In genomic region chr3:198080521-198081384, GRCh38 we compare ENCODE assay signal across 8 cellular contexts.
A peak's percentile ranks its signal among the peaks of the same experiment; 100 is the strongest.
DNase-seq lines count a peak whose midpoint lies in the region; ATAC-seq and TF ChIP-seq lines count a peak whose summit lies in the region.

No MANE protein-coding gene starts in this region.

- no peak overlapping the region for H4K5ac ChIP-seq in IMR-90 (ENCODE audit: low read depth, low read length)

- no peak overlapping the region for H2BK120ac ChIP-seq in IMR-90 (ENCODE audit: low read depth, low read length)

- peak; percentile 27; the same call in 1 of the 2 replicates for TF ChIP-seq RAD21 in IMR-90 (IDR thresholded peaks at IDR 0.05; ENCODE audit: low read length)

- TF ChIP-seq CTCF in IMR-90 (conservative IDR thresholded peaks at IDR 0.05; ENCODE audit: low read depth, low read length) = peak; percentile 72
- TF ChIP-seq CTCF in heart right ventricle (IDR thresholded peaks at IDR 0.05) = peak; percentile 47 to 86 (median 67)
- peak; percentile 80 for TF ChIP-seq CTCF in progenitor cell of endocrine pancreas (IDR thresholded peaks at IDR 0.05; ENCODE audit: unreplicated experiment)
- peak; percentile 88 for TF ChIP-seq CTCF in type B pancreatic cell (conservative IDR thresholded peaks at IDR 0.05)

- no peak overlapping the region for H2BK15ac ChIP-seq in IMR-90 (ENCODE audit: low read depth, low read length)

- POLR2A ChIA-PET in IMR-90 (lab: Charles Lee; ENCODE audit: unreplicated experiment) = no interaction called here

- peak overlapping the region; percentile 69 to 91 (median 85) for H3K27ac ChIP-seq in BLaER1 treated with 17β-estradiol and CSF1 and Interleukin-3, amounts not matched to agents 10 nM and 100 nM
- H3K27ac ChIP-seq in IMR-90 (ENCODE audit: insufficient read depth, low read length) (no peak overlapping the region), heart right ventricle (peak overlapping the region in 2 of 10 donors; percentile 13 to 49)

- H3K4ac ChIP-seq in IMR-90 (ENCODE audit: low read depth, low read length) = no peak overlapping the region

- peaks cover 13 to 20% (median 18%) of the 10 kb centered on the region in 10 experiments for H3K4me1 ChIP-seq in BLaER1 treated with 17β-estradiol and CSF1 and Interleukin-3, amounts not matched to agents 10 nM and 100 nM
- H3K4me1 ChIP-seq in IMR-90 (ENCODE audit: control insufficient read depth, insufficient read depth, low read length) (0 out of 2 replicates have a peak, but pooled peaks cover 2% of the 10 kb centered on the region), heart right ventricle (peaks cover 12 to 20% (median 17%) of the 10 kb centered on the region in 9 donors)

- H3K36me3 Mint-ChIP-seq in activated naive CD8-positive, alpha-beta T cell = peaks cover 3% of the 10 kb centered on the region
- H3K36me3 Mint-ChIP-seq in progenitor cell of endocrine pancreas (ENCODE audit: insufficient read depth) (no peaks in the 10 kb centered on the region), type B pancreatic cell (peaks cover 3% of the 10 kb centered on the region)

- no peak overlapping the region for H2BK20ac ChIP-seq in IMR-90 (ENCODE audit: low read depth, low read length)

- H2BK5ac ChIP-seq in IMR-90 (ENCODE audit: low read depth, low read length, poor library complexity, severe bottlenecking) = no peak overlapping the region

- H3K4me1 Mint-ChIP-seq in activated naive CD8-positive, alpha-beta T cell (ENCODE audit: low read depth) = peaks cover 12% of the 10 kb centered on the region
- H3K4me1 Mint-ChIP-seq in progenitor cell of endocrine pancreas (ENCODE audit: low read depth) = peaks cover 2% of the 10 kb centered on the region
- H3K4me1 Mint-ChIP-seq in type B pancreatic cell (ENCODE audit: unreplicated experiment) = no peaks in the 10 kb centered on the region

- H3K36me3 ChIP-seq in BLaER1 treated with 17β-estradiol and CSF1 and Interleukin-3, amounts not matched to agents 10 nM and 100 nM = peaks cover 0 to 10% (median 0%) of the 10 kb centered on the region in 11 experiments; a peak in 1 of 22 replicates
- H3K36me3 ChIP-seq in IMR-90 (ENCODE audit: control insufficient read depth, insufficient read depth, low read length) (no peaks in the 10 kb centered on the region), heart right ventricle (no peaks in the 10 kb centered on the region)

- no peak overlapping the region for H2AK5ac ChIP-seq in IMR-90 (ENCODE audit: low read depth, low read length)

- peak overlapping the region; percentile 88 for H3K27ac Mint-ChIP-seq in activated naive CD8-positive, alpha-beta T cell
- H3K27ac Mint-ChIP-seq in progenitor cell of endocrine pancreas (no peak overlapping the region), type B pancreatic cell (no peak overlapping the region)

- no peak overlapping the region for H4K91ac ChIP-seq in IMR-90 (ENCODE audit: insufficient read depth, low read depth, low read length)

- dilution Hi-C loops in IMR-90 (cut with HindIII; ENCODE audit: low sequenced_read_pairs, unreplicated experiment) = no loop called here

- peak overlapping the region; percentile 78 to 91 (median 85) for H3K9ac ChIP-seq in BLaER1 treated with 17β-estradiol and CSF1 and Interleukin-3, amounts not matched to agents 10 nM and 100 nM
- H3K9ac ChIP-seq in IMR-90 (ENCODE audit: low read depth, low read length) = no peak overlapping the region

- no peak overlapping the region for H3K14ac ChIP-seq in IMR-90 (replicated peaks; ENCODE audit: low read depth, low read length)

- intact Hi-C loops in IMR-90 (cut with micrococcal nuclease) (loop anchor here (10.0 kb wide), 1 partner anchor 176 kb away; no protein-coding TSS in a partner anchor), heart right ventricle (cut with DNase I) (no loop called here)

- in situ Hi-C loops in IMR-90 (cut with MboI; ENCODE audit: low sequenced_read_pairs) = no loop called here

- H3K27me3 Mint-ChIP-seq in activated naive CD8-positive, alpha-beta T cell = peaks cover 19% of the 10 kb centered on the region
- peaks cover 71% of the 10 kb centered on the region for H3K27me3 Mint-ChIP-seq in progenitor cell of endocrine pancreas
- peaks cover 75% of the 10 kb centered on the region for H3K27me3 Mint-ChIP-seq in type B pancreatic cell

- peak overlapping the region; percentile 84 for H3K4me3 Mint-ChIP-seq in activated naive CD8-positive, alpha-beta T cell
- H3K4me3 Mint-ChIP-seq in progenitor cell of endocrine pancreas (ENCODE audit: low read depth) = peak overlapping the region; percentile 60
- H3K4me3 Mint-ChIP-seq in type B pancreatic cell = peak overlapping the region; percentile 82

- BruUV-seq in IMR-90 (replicated peaks; lab: Mats Ljungman, UMichigan) = no TSS peak

- H3K4me2 ChIP-seq in BLaER1 treated with 17β-estradiol and CSF1 and Interleukin-3, amounts not matched to agents 10 nM and 100 nM = peak overlapping the region; percentile 91 to 99 (median 96)
- H3K4me2 ChIP-seq in IMR-90 (ENCODE audit: low read depth, low read length) = peak overlapping the region; percentile 85

- DNase-seq in IMR-90 (peak; percentile 56), heart right ventricle (peak; percentile 37 to 70), progenitor cell of endocrine pancreas (ENCODE audit: low spot score, unreplicated experiment) (peak; percentile 79), type B pancreatic cell (ENCODE audit: extremely low spot score, unreplicated experiment) (peak; percentile 85)

- H4K20me1 ChIP-seq in BLaER1 treated with 17β-estradiol and CSF1 and Interleukin-3, amounts not matched to agents 10 nM and 100 nM = peaks cover 0 to 9% (median 0%) of the 10 kb centered on the region in 11 experiments; a peak in 8 of 22 replicates
- H4K20me1 ChIP-seq in IMR-90 (ENCODE audit: insufficient read depth, low read length) = no peaks in the 10 kb centered on the region

- H3K27me3 ChIP-seq in BLaER1 treated with 17β-estradiol and CSF1 and Interleukin-3, amounts not matched to agents 10 nM and 100 nM = peaks cover 8 to 13% (median 11%) of the 10 kb centered on the region in 11 experiments; a peak in 21 of 22 replicates
- H3K27me3 ChIP-seq in IMR-90 (ENCODE audit: control insufficient read depth, insufficient read depth, low read length) = peaks cover 36% of the 10 kb centered on the region
- H3K27me3 ChIP-seq in heart right ventricle = peaks cover 10 to 96% (median 85%) of the 10 kb centered on the region in 7 donors

- CTCF ChIA-PET in IMR-90 (lab: Yijun Ruan, JAX) = interaction anchor here (0.7 to 2.5 kb wide), 7 partner anchors 9 to 119 kb away, joined by 3 to 13 read pairs (median 3); no protein-coding TSS in a partner anchor

- no peaks in the 10 kb centered on the region for H3K79me1 ChIP-seq in IMR-90 (ENCODE audit: low read depth in 1 of 2, low read length in 2 of 2)

- peak overlapping the region; percentile 8 for H2AK9ac ChIP-seq in IMR-90 (replicated peaks; ENCODE audit: low read depth, low read length, poor library complexity)

- H3K9me3 ChIP-seq in BLaER1 treated with 17β-estradiol and CSF1 and Interleukin-3, amounts not matched to agents 10 nM and 100 nM (replicated peaks in 1 of 11) = no peaks in the 10 kb centered on the region
- H3K9me3 ChIP-seq in IMR-90 (ENCODE audit: control insufficient read depth, insufficient read depth, low read length) (0 out of 2 replicates have a peak, but pooled peaks cover 2% of the 10 kb centered on the region), heart right ventricle (no peaks in the 10 kb centered on the region)

- peak overlapping the region; percentile 87 for H2AFZ ChIP-seq in IMR-90 (replicated peaks; ENCODE audit: low read length, poor library complexity)

- H3K23ac ChIP-seq in IMR-90 (ENCODE audit: low read depth, low read length) = no peak overlapping the region

- H3K9me3 Mint-ChIP-seq in activated naive CD8-positive, alpha-beta T cell (ENCODE audit: low read depth) = peaks cover 5% of the 10 kb centered on the region
- H3K9me3 Mint-ChIP-seq in progenitor cell of endocrine pancreas (ENCODE audit: low read depth) (no peaks in the 10 kb centered on the region), type B pancreatic cell (peaks cover 6% of the 10 kb centered on the region)

- H4K8ac ChIP-seq in IMR-90 (ENCODE audit: low read depth in 2 of 2, low read length in 2 of 2) = no peak overlapping the region

- WGBS in IMR-90 (ENCODE audit: extremely low coverage in 2 of 2, insufficient read length in 1 of 2), 2 experiments = 1% methylated on average over 59 of the region's 86 CpGs; no CpG with 5 or more reads in 1 of the 2 experiments
- WGBS in heart right ventricle, 2 donors = 1 to 2% methylated on average over 83 to 86 of the region's 86 CpGs

- no peak overlapping the region for H3K18ac ChIP-seq in IMR-90 (ENCODE audit: low read depth, low read length)

- TF ChIP-seq POLR2A in IMR-90 (IDR thresholded peaks at IDR 0.05; ENCODE audit: low read depth, low read length) = no peak

- H3K56ac ChIP-seq in IMR-90 (ENCODE audit: extremely low read depth, insufficient read depth, low read length) = no peak overlapping the region

- peak; percentile 95 for ATAC-seq in GM19372 (IDR thresholded peaks at IDR 0.05; ENCODE audit: low read depth, unreplicated experiment)
- peak; percentile 99 for ATAC-seq in IMR-90 (ENCODE audit: low read depth)
- ATAC-seq in SK-N-SH treated with all-trans-retinoic acid at 6 μM for 48 hours = peak; percentile 96
- peak; percentile 89 to 99 (median 95) for ATAC-seq in heart right ventricle

- peak overlapping the region; percentile 65 to 81 (median 76) for H3K4me3 ChIP-seq in BLaER1 treated with 17β-estradiol and CSF1 and Interleukin-3, amounts not matched to agents 10 nM and 100 nM
- H3K4me3 ChIP-seq in IMR-90 (ENCODE audit: insufficient read depth, low read depth, low read length) (peak overlapping the region; percentile 40), heart right ventricle (peak overlapping the region; percentile 23 to 61 (median 50))

- H3K9me1 ChIP-seq in IMR-90 (ENCODE audit: insufficient read depth, low read length) = no peaks in the 10 kb centered on the region

TF ChIP-seq in IMR-90, 13 proteins besides CTCF, POLR2A, EP300 and RAD21:
- TF ChIP-seq RCOR1 (IDR thresholded peaks at IDR 0.05; ENCODE audit: insufficient replicate concordance, low read length) = no peak
- TF ChIP-seq MAZ (IDR thresholded peaks at IDR 0.05; ENCODE audit: borderline replicate concordance, low read depth, low read length) = peak; percentile 34; the same call in 1 of the 2 replicates
- 0 out of 2 replicates have a peak, but pooled peaks have one; percentile 30 for TF ChIP-seq SMC3 (IDR thresholded peaks at IDR 0.05; ENCODE audit: low read depth, low read length)

TF ChIP-seq in SK-N-SH treated with all-trans-retinoic acid at 6 μM for 48 hours, 23 proteins besides CTCF, POLR2A, EP300 and RAD21 (continues in another document):
- TF ChIP-seq OSR1 (CRISPR knock-in tag; IDR thresholded peaks at IDR 0.05) = no peak
- TF ChIP-seq ZFP30 (CRISPR knock-in tag; IDR thresholded peaks at IDR 0.05) = no peak
- no peak for TF ChIP-seq SNAI2 (CRISPR knock-in tag; IDR thresholded peaks at IDR 0.05)
